In genomic region chr10:52486840-52487611, GRCh38 we compare ENCODE assay signal across 13 cellular contexts.
DNase-seq lines count a peak whose midpoint lies in the region; ATAC-seq, FAIRE-seq and TF ChIP-seq lines count a peak whose summit lies in the region.
"Had no signal": no experiment of that assay in that cellular context is flagged by ENCODE, and none has a peak within 500 bp of the region (broad histone marks: within the 10 kb centered on the region; RNA-seq: fewer than 3 reads in every experiment).

No MANE protein-coding gene starts in this region.

- H3K27ac ChIP-seq in brain microvascular endothelial cell = peak overlapping the region; percentile 88
- no peak overlapping the region for H3K27ac ChIP-seq in heart right ventricle
- H3K27ac ChIP-seq: BLaER1 had no signal

- in situ Hi-C loops in brain microvascular endothelial cell (cut with HindIII; ENCODE audit: low pct_ligation_motif_present, low sequenced_read_pairs) = no loop called here

- ATAC-seq in HG02840 (IDR thresholded peaks at IDR 0.05; ENCODE audit: low FRiP score, unreplicated experiment) (no peak), heart right ventricle (no peak)

- 84 to 93% methylated on average over 1 of the region's 1 CpG for WGBS in heart right ventricle, 2 donors

- intact Hi-C loops in heart right ventricle (cut with DNase I) = loop anchor here in 6 of 10 donors (2.0 to 5.0 kb wide), 5 partner anchors 174 to 1500 kb away; partner anchors contain the start of gene DKK1 (in 1 of the 6)

- H3K27me3 ChIP-seq in brain microvascular endothelial cell (replicated peaks) (no peaks in the 10 kb centered on the region), heart right ventricle (no peaks in the 10 kb centered on the region)
- H3K27me3 ChIP-seq: BLaER1 had no signal

- H3K4me3 ChIP-seq in AG04449 (ENCODE audit: low read depth, low read length) (no peak overlapping the region), brain microvascular endothelial cell (ENCODE audit: low read depth, low read length) (no peak overlapping the region), heart right ventricle (no peak overlapping the region)
- H3K4me3 ChIP-seq: BLaER1 had no signal

- CTCF ChIA-PET in AG04449 (lab: Yijun Ruan, JAX) = interaction anchor here (1.6 to 10.0 kb wide), 6 partner anchors 16 to 174 kb away, joined by 4 to 462 read pairs (median 22); partner anchors contain the start of gene DKK1

- DNase-seq in AG04449 (ENCODE audit: low read depth, low spot score) (peak; percentile 82), HT1080 (ENCODE audit: low read depth) (peak; percentile 92), brain microvascular endothelial cell (peak; percentile 87), kidney tubule cell (ENCODE audit: low spot score) (peak; percentile 88), GM19239 (ENCODE audit: insufficient read length, low spot score) (no peak), NCI-H82 (lab: John Stamatoyannopoulos, UW) (no peak), heart right ventricle (no peak)
- DNase-seq: activated CD8-positive, alpha-beta memory T cell treated with anti-CD3 and anti-CD28 coated beads, Interleukin-2, amount 50 U/mL, for 48 hours; NCI-H1048; stimulated activated CD4-positive, alpha-beta T cell treated with anti-CD3 and anti-CD28 coated beads, Interleukin-2, amount 100 ng/mL, for 24 hours; T1000 had no signal

- no peak for FAIRE-seq in GM19239 (lab: Jason Lieb, UNC)

- no peaks in the 10 kb centered on the region for H3K36me3 ChIP-seq in brain microvascular endothelial cell (replicated peaks)
- no peaks in the 10 kb centered on the region for H3K36me3 ChIP-seq in heart right ventricle
- H3K36me3 ChIP-seq: BLaER1 had no signal

- TF ChIP-seq CTCF in AG04449 (IDR thresholded peaks at IDR 0.05; ENCODE audit: insufficient read depth, low read length, missing control alignments) = no peak
- TF ChIP-seq CTCF in brain microvascular endothelial cell (IDR thresholded peaks at IDR 0.05; ENCODE audit: low read depth, low read length, missing control alignments) = no peak
- TF ChIP-seq CTCF in heart right ventricle (IDR thresholded peaks at IDR 0.05) = no peak

- POLR2A ChIA-PET in AG04449 (lab: Yijun Ruan, JAX) = interaction anchor here (0.6 to 6.0 kb wide), 5 partner anchors 28 to 170 kb away, joined by 3 to 110 read pairs (median 4); partner anchors contain the start of gene DKK1

- H3K4me1 ChIP-seq in heart right ventricle = no peaks in the 10 kb centered on the region

- no peaks in the 10 kb centered on the region for H3K9me3 ChIP-seq in heart right ventricle
- H3K9me3 ChIP-seq: BLaER1 had no signal

Comparison
In these comparisons a context has a peak if more than half of its experiments do, and no peak if none do; other contexts are left out.
1. DNase-seq: peak in AG04449 (single experiment), HT1080 (single experiment), brain microvascular endothelial cell (single experiment) and kidney tubule cell (single experiment); none in GM19239 (single experiment), NCI-H82 (single experiment) and heart right ventricle (0 of 2).